ENCODE assay signal across 21 cellular contexts in genomic region chr9:123063896-123064295, GRCh38. TPM values are rescaled to one million over a fixed set of nuclear protein-coding genes. Genes with fewer than 3 reads are reported as not detected.
"Had no signal": no experiment of that assay in that cellular context is flagged by ENCODE, and none has a peak within 500 bp of the region (broad histone marks: within the 10 kb centered on the region; RNA-seq: fewer than 3 reads in every experiment).

No MANE protein-coding gene starts in this region.

- H3K9me3 ChIP-seq: lower lobe of right lung, ovary, psoas muscle, right atrium auricular region, upper lobe of left lung had no signal

- DNase-seq: activated CD4-positive, alpha-beta memory T cell treated with anti-CD3 and anti-CD28 coated beads for 36 hours; activated CD4-positive, alpha-beta T cell treated with anti-CD3 and anti-CD28 coated beads for 48 hours; activated effector memory CD4-positive, alpha-beta T cell treated with Interleukin-2 at 50 U/mL for 16 hours; activated naive CD4-positive, alpha-beta T cell treated with anti-CD3 and anti-CD28 coated beads for 36 hours; activated naive CD8-positive, alpha-beta T cell treated with anti-CD3 and anti-CD28 coated beads, Interleukin-2, amount 10 ng/mL, durations not matched to agents 7 days and 5 days; activated T-cell treated with anti-CD3 and anti-CD28 coated beads, Interleukin-2, amount 50 U/mL, for 48 hours; cerebellar nuclear complex; effector CD8-positive, alpha-beta T cell; foreskin keratinocyte; immature natural killer cell; lower lobe of right lung; naive thymus-derived CD4-positive, alpha-beta T cell; ovary; psoas muscle; stimulated activated CD4-positive, alpha-beta T cell treated with anti-CD3 and anti-CD28 coated beads, Interleukin-4, amount 100 ng/mL, for 24 hours; upper lobe of left lung had no signal

- H3K27me3 Mint-ChIP-seq: activated CD4-positive, alpha-beta memory T cell treated with anti-CD3 and anti-CD28 coated beads for 36 hours; activated naive CD8-positive, alpha-beta T cell treated with anti-CD3 and anti-CD28 coated beads, Interleukin-2, amount 10 ng/mL, durations not matched to agents 7 days and 5 days; naive thymus-derived CD4-positive, alpha-beta T cell; stimulated activated naive CD8-positive, alpha-beta T cell treated with anti-CD3 and anti-CD28 coated beads, Interleukin-15, Interleukin-2, amounts not matched to agents 100 ng/mL and 50 ng/mL, for 24 hours had no signal

- H3K36me3 ChIP-seq: ovary had no signal

- H3K4me2 ChIP-seq: neural progenitor cell had no signal

- H3K9ac ChIP-seq: neural progenitor cell had no signal

- H3K4me3 Mint-ChIP-seq: activated CD4-positive, alpha-beta memory T cell treated with anti-CD3 and anti-CD28 coated beads for 36 hours; activated naive CD4-positive, alpha-beta T cell treated with anti-CD3 and anti-CD28 coated beads for 36 hours; activated naive CD8-positive, alpha-beta T cell treated with anti-CD3 and anti-CD28 coated beads, Interleukin-2, amount 10 ng/mL, durations not matched to agents 7 days and 5 days; immature natural killer cell; naive thymus-derived CD4-positive, alpha-beta T cell; neural progenitor cell; stimulated activated naive CD8-positive, alpha-beta T cell treated with anti-CD3 and anti-CD28 coated beads, Interleukin-15, Interleukin-2, amounts not matched to agents 100 ng/mL and 50 ng/mL, for 24 hours; T-helper 1 cell treated with Interleukin-12 subunit alpha and Interleukin-12 subunit beta and Interleukin-4 antibody, amounts not matched to agents 30 μg/mL and 1 μg/mL, for 36 hours had no signal

- H3K27ac ChIP-seq: foreskin keratinocyte, lower lobe of right lung, neural progenitor cell, ovary, psoas muscle, right atrium auricular region, upper lobe of left lung had no signal

- H2AFZ ChIP-seq: neural progenitor cell had no signal

- H3K27ac Mint-ChIP-seq: activated CD4-positive, alpha-beta memory T cell treated with anti-CD3 and anti-CD28 coated beads for 36 hours; activated naive CD4-positive, alpha-beta T cell treated with anti-CD3 and anti-CD28 coated beads for 36 hours; activated naive CD8-positive, alpha-beta T cell treated with anti-CD3 and anti-CD28 coated beads, Interleukin-2, amount 10 ng/mL, durations not matched to agents 7 days and 5 days; naive thymus-derived CD4-positive, alpha-beta T cell; neural progenitor cell; stimulated activated naive CD8-positive, alpha-beta T cell treated with anti-CD3 and anti-CD28 coated beads, Interleukin-15, Interleukin-2, amounts not matched to agents 100 ng/mL and 50 ng/mL, for 24 hours; T-helper 1 cell treated with Interleukin-12 subunit alpha and Interleukin-12 subunit beta and Interleukin-4 antibody, amounts not matched to agents 30 μg/mL and 1 μg/mL, for 36 hours had no signal

- H3K4me1 Mint-ChIP-seq: activated naive CD8-positive, alpha-beta T cell treated with anti-CD3 and anti-CD28 coated beads, Interleukin-2, amount 10 ng/mL, durations not matched to agents 7 days and 5 days; immature natural killer cell had no signal

- H3K9me3 Mint-ChIP-seq: activated CD4-positive, alpha-beta memory T cell treated with anti-CD3 and anti-CD28 coated beads for 36 hours; activated naive CD4-positive, alpha-beta T cell treated with anti-CD3 and anti-CD28 coated beads for 36 hours; activated naive CD8-positive, alpha-beta T cell treated with anti-CD3 and anti-CD28 coated beads, Interleukin-2, amount 10 ng/mL, durations not matched to agents 7 days and 5 days; immature natural killer cell; naive thymus-derived CD4-positive, alpha-beta T cell; neural progenitor cell; stimulated activated naive CD8-positive, alpha-beta T cell treated with anti-CD3 and anti-CD28 coated beads, Interleukin-15, Interleukin-2, amounts not matched to agents 100 ng/mL and 50 ng/mL, for 24 hours; T-helper 1 cell treated with Interleukin-12 subunit alpha and Interleukin-12 subunit beta and Interleukin-4 antibody, amounts not matched to agents 30 μg/mL and 1 μg/mL, for 36 hours had no signal

- ATAC-seq: foreskin keratinocyte; left lobe of liver; lower lobe of right lung; naive thymus-derived CD4-positive, alpha-beta T cell; psoas muscle had no signal

- H3K4me3 ChIP-seq: lower lobe of right lung, neural progenitor cell, ovary, psoas muscle, right atrium auricular region, upper lobe of left lung had no signal

- H3K27me3 ChIP-seq: foreskin keratinocyte, neural progenitor cell, ovary, right atrium auricular region, upper lobe of left lung had no signal

- H3K4me1 ChIP-seq: foreskin keratinocyte, right atrium auricular region had no signal

RNA-seq across cellular contexts. Expression of gene GPR21, which starts 30.4 kb away (rescaled TPM):
- polyA plus RNA-seq: foreskin keratinocyte; immature natural killer cell; naive thymus-derived CD4-positive, alpha-beta T cell had no signal
